Comparison of ENCODE assay signal across 20 cellular contexts in the genomic region with DNA sequence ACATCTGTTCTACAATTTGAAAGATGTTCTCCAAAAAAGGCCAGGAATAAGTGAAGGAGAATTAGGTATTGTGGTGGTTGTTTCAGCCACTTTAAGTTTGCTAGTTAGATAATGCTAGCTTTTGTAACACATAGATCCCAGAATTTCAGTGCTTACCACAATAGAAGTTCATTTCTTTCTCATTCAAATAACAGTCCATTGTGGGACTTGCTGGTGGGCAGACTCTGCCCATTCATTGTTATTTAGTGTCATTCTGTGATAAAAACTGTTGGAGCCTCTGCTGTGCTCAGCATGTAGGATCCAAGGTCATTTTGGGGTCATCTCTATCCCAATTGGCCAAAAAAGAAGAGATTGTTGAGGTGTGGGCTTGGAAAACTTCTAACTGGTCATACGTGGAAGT.
"Had no signal": no experiment of that assay in that cellular context is flagged by ENCODE, and none has a peak within 500 bp of the region (broad histone marks: within the 10 kb centered on the region; RNA-seq: fewer than 3 reads in every experiment).

No MANE protein-coding gene starts in this region.

- H3K9me3 ChIP-seq: prostate gland, thyroid gland had no signal

- H3K27ac ChIP-seq: coronary artery, prostate gland, thyroid gland, VCaP had no signal

- DNase-seq: activated CD4-positive, alpha-beta T cell treated with anti-CD3 and anti-CD28 coated beads, Interleukin-2, amount 10 ng/mL, durations not matched to agents 7 days and 5 days; activated CD4-positive, CD25-positive, alpha-beta regulatory T cell treated with anti-CD3 and anti-CD28 coated beads, Interleukin-2, amount 50 U/mL, for 72 hours; activated CD8-positive, alpha-beta memory T cell treated with anti-CD3 and anti-CD28 coated beads, Interleukin-2, amount 10 ng/mL, durations not matched to agents 7 days and 5 days; activated CD8-positive, alpha-beta T cell treated with anti-CD3 and anti-CD28 coated beads for 36 hours; activated effector memory CD4-positive, alpha-beta T cell treated with anti-CD3 and anti-CD28 coated beads, Interleukin-2, amount 50 U/mL, for 16 hours; activated naive CD4-positive, alpha-beta T cell treated with anti-CD3 and anti-CD28 coated beads, Interleukin-2, amount 10 ng/mL, durations not matched to agents 7 days and 5 days; activated T-cell treated with anti-CD3 and anti-CD28 coated beads for 4 hours; amygdala; cerebellar nuclear complex; left cardiac atrium; mesenchymal stem cell; naive thymus-derived CD4-positive, alpha-beta T cell; right cardiac atrium; stimulated activated CD4-positive, alpha-beta T cell treated with anti-CD3 and anti-CD28 coated beads, Interleukin-4, amount 100 ng/mL, for 24 hours; stimulated activated naive CD4-positive, alpha-beta T cell treated with Interleukin-2 at 50 U/mL for 16 hours; T-cell; thyroid gland had no signal

- ATAC-seq: activated CD8-positive, alpha-beta memory T cell treated with anti-CD3 and anti-CD28 coated beads, Interleukin-2, amount 10 ng/mL, durations not matched to agents 7 days and 5 days; activated CD8-positive, alpha-beta T cell treated with anti-CD3 and anti-CD28 coated beads for 36 hours; left cardiac atrium; naive thymus-derived CD4-positive, alpha-beta T cell; right cardiac atrium; T-cell had no signal

- H3K4me1 ChIP-seq: prostate gland, thyroid gland had no signal

- H3K36me3 ChIP-seq: prostate gland, thyroid gland had no signal

- H3K27me3 ChIP-seq: thyroid gland had no signal

- H3K4me3 ChIP-seq: coronary artery, prostate gland, thyroid gland had no signal
